Comparison of ENCODE assay signal across 8 cellular contexts in the genomic region with DNA sequence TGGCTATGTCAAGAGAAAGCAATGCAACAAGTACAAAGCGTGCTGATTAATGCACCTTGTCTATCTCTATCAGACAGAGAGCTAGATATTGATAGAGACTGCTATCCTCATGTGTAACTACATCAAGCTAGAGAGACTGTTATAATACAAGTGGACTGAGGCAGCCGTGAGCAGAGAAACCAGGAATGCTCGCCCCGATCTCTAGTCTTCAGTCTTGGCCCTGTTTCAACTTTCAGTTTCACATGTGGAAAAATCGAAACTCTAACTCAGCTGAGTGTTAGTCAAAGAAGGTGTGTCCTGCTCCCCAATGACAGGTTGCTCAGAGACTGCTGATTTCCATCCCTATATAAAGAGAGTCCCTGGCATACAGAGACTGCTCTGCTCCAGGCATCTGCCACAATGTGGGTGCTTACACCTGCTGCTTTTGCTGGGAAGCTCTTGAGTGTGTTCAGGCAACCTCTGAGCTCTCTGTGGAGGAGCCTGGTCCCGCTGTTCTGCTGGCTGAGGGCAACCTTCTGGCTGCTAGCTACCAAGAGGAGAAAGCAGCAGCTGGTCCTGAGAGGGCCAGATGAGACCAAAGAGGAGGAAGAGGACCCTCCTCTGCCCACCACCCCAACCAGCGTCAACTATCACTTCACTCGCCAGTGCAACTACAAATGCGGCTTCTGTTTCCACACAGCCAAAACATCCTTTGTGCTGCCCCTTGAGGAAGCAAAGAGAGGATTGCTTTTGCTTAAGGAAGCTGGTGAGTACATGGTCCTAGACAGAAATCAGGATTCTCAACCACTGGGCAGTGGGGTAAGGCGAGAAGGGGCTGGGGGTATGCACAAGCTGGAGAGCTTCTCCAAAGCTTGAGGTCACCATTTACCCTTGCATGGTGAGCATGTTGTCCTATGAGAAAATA. TPM values are rescaled to one million over a fixed set of nuclear protein-coding genes. Genes with fewer than 3 reads are reported as not detected.
DNase-seq lines count a peak whose midpoint lies in the region; ATAC-seq and TF ChIP-seq lines count a peak whose summit lies in the region.

A gene with protein sequence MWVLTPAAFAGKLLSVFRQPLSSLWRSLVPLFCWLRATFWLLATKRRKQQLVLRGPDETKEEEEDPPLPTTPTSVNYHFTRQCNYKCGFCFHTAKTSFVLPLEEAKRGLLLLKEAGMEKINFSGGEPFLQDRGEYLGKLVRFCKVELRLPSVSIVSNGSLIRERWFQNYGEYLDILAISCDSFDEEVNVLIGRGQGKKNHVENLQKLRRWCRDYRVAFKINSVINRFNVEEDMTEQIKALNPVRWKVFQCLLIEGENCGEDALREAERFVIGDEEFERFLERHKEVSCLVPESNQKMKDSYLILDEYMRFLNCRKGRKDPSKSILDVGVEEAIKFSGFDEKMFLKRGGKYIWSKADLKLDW (plus strand): TSS at position 376 of the 904 bp plus-strand sequence. CDS start 24 bp downstream, at position 400.

- no peaks in the 10 kb centered on the region for H3K4me1 Mint-ChIP-seq in HFFc6 (ENCODE audit: low read depth)

- H3K9me3 ChIP-seq in skeletal muscle tissue (ENCODE audit: control insufficient read depth in 3 of 3, low read length in 3 of 3) = no peaks in the 10 kb centered on the region

- H3K27ac ChIP-seq in skeletal muscle tissue (ENCODE audit: low read depth, low read length) = peak within 1 kb of the TSS; percentile 57

- no peaks in the 10 kb centered on the region for H3K36me3 Mint-ChIP-seq in HFFc6 (ENCODE audit: low read depth)

- no peak for TF ChIP-seq CTCF in HFFc6 (IDR thresholded peaks at IDR 0.05)

- H3K4me3 ChIP-seq in skeletal muscle tissue (ENCODE audit: low read length in 3 of 3) = peak within 1 kb of the TSS; percentile 71 to 89 (median 73)

- no peaks in the 10 kb centered on the region; the same call in 1 of the 2 replicates for H3K27me3 Mint-ChIP-seq in HFFc6 (ENCODE audit: insufficient read depth)

- no peaks in the 10 kb centered on the region for H3K36me3 ChIP-seq in skeletal muscle tissue (ENCODE audit: control insufficient read depth in 3 of 3, insufficient read depth in 3 of 3, low read length in 3 of 3)

- DNase-seq in activated gamma-delta T cell treated with anti-CD3 and anti-CD28 coated beads, Interleukin-2, amount 50 U/mL, for 16 hours (ENCODE audit: low read depth) = peak; percentile 7
- DNase-seq in activated gamma-delta T cell (lab: John Stamatoyannopoulos, UW) (no peak), NCI-H1694 treated with DMSO at 0.1 percent for 48 hours (lab: John Stamatoyannopoulos, UW) (peak; percentile 37), activated T-cell treated with anti-CD3 and anti-CD28 coated beads for 24 hours (ENCODE audit: low read depth) (peak; percentile 22), germinal center (ENCODE audit: low spot score) (peak; percentile 48), HFFc6 (no peak)

- peaks cover 18% of the 10 kb centered on the region for H3K9me3 Mint-ChIP-seq in HFFc6

- H3K4me3 Mint-ChIP-seq in HFFc6 = no peak within 1 kb of the TSS

- peak; percentile 78 for ATAC-seq in HG02840 (IDR thresholded peaks at IDR 0.05; ENCODE audit: low FRiP score, unreplicated experiment)

- peak within 1 kb of the TSS; percentile 60 to 72 (median 69) for H3K9ac ChIP-seq in skeletal muscle tissue (ENCODE audit: low read depth in 1 of 3, low read length in 3 of 3)

- no peaks in the 10 kb centered on the region for H3K27me3 ChIP-seq in skeletal muscle tissue (ENCODE audit: control insufficient read depth in 3 of 3, insufficient read depth in 3 of 3, low read length in 3 of 3)

- peaks cover 11 to 21% (median 16%) of the 10 kb centered on the region in 3 donors for H3K4me1 ChIP-seq in skeletal muscle tissue (ENCODE audit: control insufficient read depth in 3 of 3, insufficient read depth in 3 of 3, low read length in 3 of 3)

- H3K27ac Mint-ChIP-seq in HFFc6 = no peak within 1 kb of the TSS

RNA-seq across cellular contexts. Expression of the gene that starts here (rescaled TPM):
- 6.8 TPM for total RNA-seq in skeletal muscle tissue
- not detected for total RNA-seq in HFFc6 (2021; fragmentation: NEBNext Ultra II Directional; extraction: Animal tissue kit (Norgen Biotek cat#: 25700))

Comparison
In these comparisons a context has a peak if more than half of its experiments do, and no peak if none do; other contexts are left out.
1. DNase-seq: peak in activated gamma-delta T cell treated with anti-CD3 and anti-CD28 coated beads, Interleukin-2, amount 50 U/mL, for 16 hours (single experiment), NCI-H1694 treated with DMSO at 0.1 percent for 48 hours (single experiment), activated T-cell treated with anti-CD3 and anti-CD28 coated beads for 24 hours (single experiment) and germinal center (single experiment); none in activated gamma-delta T cell (single experiment) and HFFc6 (single experiment).